10 cellular contexts compared by ENCODE assay signal in genomic region chr2:98823196-98824166, GRCh38.
DNase-seq lines count a peak whose midpoint lies in the region; ATAC-seq and TF ChIP-seq lines count a peak whose summit lies in the region.
"Had no signal": no experiment of that assay in that cellular context is flagged by ENCODE, and none has a peak within 500 bp of the region (broad histone marks: within the 10 kb centered on the region; RNA-seq: fewer than 3 reads in every experiment).

No MANE protein-coding gene starts in this region.

- no peak for ATAC-seq in HG02852 (IDR thresholded peaks at IDR 0.05; ENCODE audit: unreplicated experiment)
- no peak for ATAC-seq in GM18498 (IDR thresholded peaks at IDR 0.05; ENCODE audit: unreplicated experiment)

- H3K9me3 Mint-ChIP-seq in activated naive CD4-positive, alpha-beta T cell treated with anti-CD3 and anti-CD28 coated beads, Interleukin-2, amount 50 U/mL, for 24 hours: no peaks in the 10 kb centered on the region
- H3K9me3 Mint-ChIP-seq in neural crest cell: no peaks in the 10 kb centered on the region

- no peaks in the 10 kb centered on the region for H3K36me3 ChIP-seq in cardiac muscle cell
- H3K36me3 ChIP-seq: BLaER1 had no signal

- DNase-seq in activated naive CD4-positive, alpha-beta T cell treated with Interleukin-2 at 50 U/mL for 16 hours: no peak
- DNase-seq in cardiac muscle cell (ENCODE audit: low read depth in 1 of 2, low spot score in 1 of 2) (no peak), neural crest cell (ENCODE audit: low read depth, low spot score) (no peak), OCI-M2 (lab: John Stamatoyannopoulos, UW; ENCODE audit: unreplicated experiment) (no peak)
- no peak for DNase-seq in NK-92 treated with Interleukin-12 subunit alpha and Interleukin-12 subunit beta, amount 100 ng/mL, for 24 hours (lab: John Stamatoyannopoulos, UW)
- DNase-seq: OCI-M1 had no signal

- H3K36me3 Mint-ChIP-seq in activated naive CD4-positive, alpha-beta T cell treated with anti-CD3 and anti-CD28 coated beads, Interleukin-2, amount 50 U/mL, for 24 hours: no peaks in the 10 kb centered on the region
- H3K36me3 Mint-ChIP-seq in neural crest cell (ENCODE audit: low read depth): no peaks in the 10 kb centered on the region

- H3K27me3 ChIP-seq in cardiac muscle cell: peaks cover 53% of the 10 kb centered on the region
- H3K27me3 ChIP-seq: BLaER1 had no signal

- H3K27me3 Mint-ChIP-seq in activated naive CD4-positive, alpha-beta T cell treated with anti-CD3 and anti-CD28 coated beads, Interleukin-2, amount 50 U/mL, for 24 hours: no peaks in the 10 kb centered on the region
- peaks cover 41% of the 10 kb centered on the region for H3K27me3 Mint-ChIP-seq in neural crest cell (ENCODE audit: low read depth)

- no peaks in the 10 kb centered on the region for H3K9me3 ChIP-seq in cardiac muscle cell (ENCODE audit: low read depth)

- H3K4me3 ChIP-seq in cardiac muscle cell: peak overlapping the region; percentile 23

- TF ChIP-seq CTCF in cardiac muscle cell (IDR thresholded peaks at IDR 0.05; ENCODE audit: low read depth, low read length): no peak
- no peak for TF ChIP-seq CTCF in neural crest cell (conservative IDR thresholded peaks at IDR 0.05)

- H3K4me1 ChIP-seq in cardiac muscle cell (ENCODE audit: low read depth): no peaks in the 10 kb centered on the region

- peak overlapping the region; percentile 91 for H3K27ac Mint-ChIP-seq in activated naive CD4-positive, alpha-beta T cell treated with anti-CD3 and anti-CD28 coated beads, Interleukin-2, amount 50 U/mL, for 24 hours
- no peak overlapping the region for H3K27ac Mint-ChIP-seq in neural crest cell (ENCODE audit: unreplicated experiment)

- peak overlapping the region; percentile 88 for H3K4me3 Mint-ChIP-seq in activated naive CD4-positive, alpha-beta T cell treated with anti-CD3 and anti-CD28 coated beads, Interleukin-2, amount 50 U/mL, for 24 hours
- H3K4me3 Mint-ChIP-seq in neural crest cell: peak overlapping the region; percentile 90

- peaks cover 30% of the 10 kb centered on the region for H3K4me1 Mint-ChIP-seq in activated naive CD4-positive, alpha-beta T cell treated with anti-CD3 and anti-CD28 coated beads, Interleukin-2, amount 50 U/mL, for 24 hours
- H3K4me1 Mint-ChIP-seq in neural crest cell: peaks cover 15% of the 10 kb centered on the region

- no peak overlapping the region for H3K27ac ChIP-seq in cardiac muscle cell
- H3K27ac ChIP-seq: BLaER1 had no signal
